25 cellular contexts compared by ENCODE assay signal in genomic region chr17:71168083-71168741, GRCh38.
DNase-seq lines count a peak whose midpoint lies in the region; ATAC-seq, FAIRE-seq and TF ChIP-seq lines count a peak whose summit lies in the region.
"Had no signal": no experiment of that assay in that cellular context is flagged by ENCODE, and none has a peak within 500 bp of the region (broad histone marks: within the 10 kb centered on the region; RNA-seq: fewer than 3 reads in every experiment).

No MANE protein-coding gene starts in this region.

- peak overlapping the region; percentile 28 for H3K27ac Mint-ChIP-seq in mesothelial cell of epicardium
- H3K27ac Mint-ChIP-seq: activated CD4-positive, alpha-beta T cell treated with anti-CD3 and anti-CD28 coated beads for 36 hours; activated T-cell treated with anti-CD3 and anti-CD28 coated beads, Interleukin-2, amount 50 U/mL, for 24 hours had no signal

- TF ChIP-seq CTCF in mesothelial cell of epicardium (IDR thresholded peaks at IDR 0.05; ENCODE audit: unreplicated experiment) = no peak

- peak; percentile 19 for DNase-seq in DMS153 (lab: John Stamatoyannopoulos, UW)
- DNase-seq in HTR-8/SVneo (ENCODE audit: insufficient read length, low spot score) = no peak
- DNase-seq in NCI-H774 (lab: John Stamatoyannopoulos, UW) = peak; percentile 58
- DNase-seq in mesothelial cell of epicardium (ENCODE audit: low spot score in 2 of 2, unreplicated experiment in 2 of 2) = no peak
- DNase-seq in activated naive CD4-positive, alpha-beta T cell treated with Interleukin-2 at 50 U/mL for 16 hours = no peak
- no peak for DNase-seq in NCI-H2107 (lab: John Stamatoyannopoulos, UW)
- DNase-seq: activated CD4-positive, alpha-beta T cell treated with anti-CD3 and anti-CD28 coated beads for 36 hours; activated CD8-positive, alpha-beta memory T cell treated with anti-CD3 and anti-CD28 coated beads for 24 hours; activated naive CD4-positive, alpha-beta T cell; activated T-cell treated with anti-CD3 and anti-CD28 coated beads, Interleukin-2, amount 50 U/mL, for 24 hours; DMS79; gastrocnemius medialis; GM23248; islet precursor cell; lower lobe of right lung; NCI-H524; right cardiac atrium; stimulated activated CD4-positive, alpha-beta T cell treated with anti-CD3 and anti-CD28 coated beads, Interleukin-12 subunit alpha, Interleukin-12 subunit beta, amount 100 ng/mL, for 4 hours; stimulated activated CD4-positive, alpha-beta T cell treated with anti-CD3 and anti-CD28 coated beads, Interleukin-4, amount 100 ng/mL, for 24 hours; stimulated activated naive CD4-positive, alpha-beta T cell; T-helper 2 cell; testis had no signal

- no peaks in the 10 kb centered on the region for H3K9me3 Mint-ChIP-seq in mesothelial cell of epicardium

- no peaks in the 10 kb centered on the region for H3K27me3 Mint-ChIP-seq in mesothelial cell of epicardium (ENCODE audit: low read depth)
- H3K27me3 Mint-ChIP-seq: activated CD4-positive, alpha-beta T cell treated with anti-CD3 and anti-CD28 coated beads for 36 hours; activated T-cell treated with anti-CD3 and anti-CD28 coated beads, Interleukin-2, amount 50 U/mL, for 24 hours had no signal

- no peak overlapping the region for H3K4me3 Mint-ChIP-seq in mesothelial cell of epicardium
- H3K4me3 Mint-ChIP-seq: activated CD4-positive, alpha-beta T cell treated with anti-CD3 and anti-CD28 coated beads for 36 hours; activated T-cell treated with anti-CD3 and anti-CD28 coated beads, Interleukin-2, amount 50 U/mL, for 24 hours had no signal

- peaks cover 16% of the 10 kb centered on the region for H3K4me1 Mint-ChIP-seq in mesothelial cell of epicardium
- H3K4me1 Mint-ChIP-seq: activated CD4-positive, alpha-beta T cell treated with anti-CD3 and anti-CD28 coated beads for 36 hours had no signal

- ATAC-seq in GM19467 (IDR thresholded peaks at IDR 0.05; ENCODE audit: unreplicated experiment) = no peak
- ATAC-seq: activated CD4-positive, alpha-beta T cell treated with anti-CD3 and anti-CD28 coated beads for 36 hours; gastrocnemius medialis; lower lobe of right lung; right cardiac atrium; SK-N-SH treated with all-trans-retinoic acid at 6 μM for 48 hours had no signal

- peak; percentile 38 for FAIRE-seq in HTR-8/SVneo (lab: Jason Lieb, UNC)
- FAIRE-seq: endometrium had no signal

- H3K36me3 Mint-ChIP-seq in mesothelial cell of epicardium = no peaks in the 10 kb centered on the region

Comparison
In these comparisons a context has a peak if more than half of its experiments do, and no peak if none do; other contexts are left out.
1. DNase-seq: peak in DMS153 (single experiment) and NCI-H774 (single experiment); none in HTR-8/SVneo (single experiment), mesothelial cell of epicardium (0 of 2), activated naive CD4-positive, alpha-beta T cell treated with Interleukin-2 at 50 U/mL for 16 hours (single experiment) and NCI-H2107 (single experiment).